23 cellular contexts compared by ENCODE assay signal in the genomic region with DNA sequence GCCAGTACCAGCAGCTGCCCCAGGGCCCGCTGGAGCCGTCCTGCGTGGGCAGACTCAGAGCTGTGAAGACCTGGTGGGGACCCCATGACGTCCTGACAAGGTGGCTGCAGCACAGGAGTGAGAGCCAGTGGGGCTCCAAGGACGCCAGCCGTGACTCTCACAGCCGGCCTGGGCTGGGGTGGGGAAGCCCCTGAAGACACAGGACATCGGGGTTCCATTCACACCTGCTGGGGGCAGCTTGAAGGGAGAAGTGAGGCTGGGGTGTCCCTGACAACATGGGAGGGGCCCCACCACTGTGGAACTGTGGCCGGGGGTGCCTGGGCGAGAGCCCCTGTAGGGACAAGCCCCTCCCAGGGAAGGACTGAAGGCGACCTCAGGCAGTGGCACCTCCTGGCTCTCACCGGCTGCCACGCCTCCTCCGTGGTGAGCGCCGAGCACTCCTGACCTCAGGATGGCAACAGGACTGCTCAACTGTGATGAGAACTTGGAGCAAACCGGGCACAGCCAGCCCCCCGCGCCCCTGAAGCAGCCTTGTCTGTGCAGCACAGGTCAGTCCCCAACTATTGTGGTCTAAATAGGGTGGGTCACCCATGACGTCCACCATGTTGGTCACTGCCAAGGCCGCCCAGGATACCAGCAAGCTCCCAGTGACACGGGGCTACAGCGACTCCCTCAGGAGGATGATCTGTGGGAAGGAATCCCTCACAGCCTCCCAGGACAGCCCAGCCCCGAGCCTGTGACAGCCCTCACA. TPM values are rescaled to one million over a fixed set of nuclear protein-coding genes. Genes with fewer than 3 reads are reported as not detected.
"Had no signal": no experiment of that assay in that cellular context is flagged by ENCODE, and none has a peak within 500 bp of the region (broad histone marks: within the 10 kb centered on the region; RNA-seq: fewer than 3 reads in every experiment).

No MANE protein-coding gene starts in this region.

- H3K4me3 Mint-ChIP-seq: activated naive CD4-positive, alpha-beta T cell treated with anti-CD3 and anti-CD28 coated beads, Interleukin-2, amount 50 U/mL, for 24 hours; activated T-cell treated with anti-CD3 and anti-CD28 coated beads, Interleukin-2, amount 50 U/mL, for 4 hours; mesothelial cell of epicardium; nephron progenitor cell; stimulated activated naive CD8-positive, alpha-beta T cell treated with anti-CD3 and anti-CD28 coated beads, Interleukin-15, Interleukin-2, amounts not matched to agents 100 ng/mL and 50 ng/mL, for 24 hours had no signal

- H3K9me3 ChIP-seq: lower lobe of right lung, vagina had no signal

- DNase-seq: activated CD4-positive, alpha-beta T cell treated with anti-CD3 and anti-CD28 coated beads, Interleukin-2, amount 50 U/mL, for 1 hour; activated CD4-positive, CD25-positive, alpha-beta regulatory T cell treated with anti-CD3 and anti-CD28 coated beads, Interleukin-2, amount 50 U/mL, for 72 hours; activated CD8-positive, alpha-beta memory T cell treated with anti-CD3 and anti-CD28 coated beads, Interleukin-2, amount 50 U/mL, for 4 hours; activated gamma-delta T cell; activated T-cell treated with anti-CD3 and anti-CD28 coated beads, Interleukin-2, amount 50 U/mL, for 4 hours; effector memory CD4-positive, alpha-beta T cell; heart left ventricle; lower lobe of right lung; nephron progenitor cell; occipital lobe had no signal

- H3K36me3 ChIP-seq: cardiac muscle cell, esophagus muscularis mucosa, gastroesophageal sphincter, heart left ventricle, lower lobe of right lung, tibial nerve, vagina had no signal

- H3K27me3 ChIP-seq: vagina had no signal

- H3K9me3 Mint-ChIP-seq: activated naive CD4-positive, alpha-beta T cell treated with anti-CD3 and anti-CD28 coated beads, Interleukin-2, amount 50 U/mL, for 24 hours had no signal

- H3K36me3 Mint-ChIP-seq: mesothelial cell of epicardium had no signal

- H3K4me1 Mint-ChIP-seq: activated naive CD4-positive, alpha-beta T cell treated with anti-CD3 and anti-CD28 coated beads, Interleukin-2, amount 50 U/mL, for 24 hours; mesothelial cell of epicardium had no signal

- H3K27ac Mint-ChIP-seq: activated naive CD4-positive, alpha-beta T cell treated with anti-CD3 and anti-CD28 coated beads, Interleukin-2, amount 50 U/mL, for 24 hours; mesothelial cell of epicardium; nephron progenitor cell; progenitor cell of endocrine pancreas; stimulated activated naive CD8-positive, alpha-beta T cell treated with anti-CD3 and anti-CD28 coated beads, Interleukin-15, Interleukin-2, amounts not matched to agents 100 ng/mL and 50 ng/mL, for 24 hours had no signal

- H3K4me3 ChIP-seq: cardiac muscle cell, esophagus muscularis mucosa, gastroesophageal sphincter, heart left ventricle, lower lobe of right lung, tibial nerve, vagina had no signal

- H3K4me1 ChIP-seq: lower lobe of right lung had no signal

- H3K27me3 Mint-ChIP-seq: progenitor cell of endocrine pancreas; stimulated activated naive CD8-positive, alpha-beta T cell treated with anti-CD3 and anti-CD28 coated beads, Interleukin-15, Interleukin-2, amounts not matched to agents 100 ng/mL and 50 ng/mL, for 24 hours had no signal

- H3K27ac ChIP-seq: cardiac muscle cell, esophagus muscularis mucosa, gastroesophageal sphincter, heart left ventricle, lower lobe of right lung, tibial nerve, vagina had no signal

- ATAC-seq: activated T-cell treated with anti-CD3 and anti-CD28 coated beads, Interleukin-2, amount 50 U/mL, for 4 hours; gastroesophageal sphincter; heart left ventricle; lower lobe of right lung had no signal

RNA-seq across cellular contexts. Expression of a gene that starts 22.7 kb away (rescaled TPM):
- total RNA-seq: esophagus muscularis mucosa; gastroesophageal sphincter; heart left ventricle; occipital lobe; skeletal muscle tissue; T-helper 1 cell treated with Interleukin-12 subunit alpha and Interleukin-12 subunit beta and Interleukin-4 antibody, amounts not matched to agents 30 ng/mL and 1 ng/mL, for 36 hours; tibial nerve; vagina had no signal
- polyA plus RNA-seq: cardiac muscle cell, heart left ventricle had no signal

RNA-seq across cellular contexts. Expression of a gene that starts 22.8 kb away (rescaled TPM):
- total RNA-seq: activated T-cell treated with anti-CD3 and anti-CD28 coated beads, Interleukin-2, amount 50 U/mL, for 4 hours; cardiac muscle cell; dermis blood vessel endothelial cell; endothelial cell of umbilical vein; esophagus muscularis mucosa; gastroesophageal sphincter; heart left ventricle; lower lobe of right lung; occipital lobe; progenitor cell of endocrine pancreas; skeletal muscle tissue; T-helper 1 cell treated with Interleukin-12 subunit alpha and Interleukin-12 subunit beta and Interleukin-4 antibody, amounts not matched to agents 30 ng/mL and 1 ng/mL, for 36 hours; tibial nerve; vagina had no signal
- polyA plus RNA-seq: cardiac muscle cell, endothelial cell of umbilical vein, heart left ventricle had no signal

RNA-seq across cellular contexts. Expression of a gene that starts 49.9 kb away (rescaled TPM):
- total RNA-seq: dermis blood vessel endothelial cell, endothelial cell of umbilical vein, progenitor cell of endocrine pancreas, tibial nerve had no signal
- polyA plus RNA-seq: endothelial cell of umbilical vein had no signal

RNA-seq across cellular contexts. Expression of a gene that starts 54.5 kb away (rescaled TPM):
- total RNA-seq: activated T-cell treated with anti-CD3 and anti-CD28 coated beads, Interleukin-2, amount 50 U/mL, for 4 hours; cardiac muscle cell; T-helper 1 cell treated with Interleukin-12 subunit alpha and Interleukin-12 subunit beta and Interleukin-4 antibody, amounts not matched to agents 30 ng/mL and 1 ng/mL, for 36 hours had no signal
